ENCODE assay signal across 24 cellular contexts in the genomic region with DNA sequence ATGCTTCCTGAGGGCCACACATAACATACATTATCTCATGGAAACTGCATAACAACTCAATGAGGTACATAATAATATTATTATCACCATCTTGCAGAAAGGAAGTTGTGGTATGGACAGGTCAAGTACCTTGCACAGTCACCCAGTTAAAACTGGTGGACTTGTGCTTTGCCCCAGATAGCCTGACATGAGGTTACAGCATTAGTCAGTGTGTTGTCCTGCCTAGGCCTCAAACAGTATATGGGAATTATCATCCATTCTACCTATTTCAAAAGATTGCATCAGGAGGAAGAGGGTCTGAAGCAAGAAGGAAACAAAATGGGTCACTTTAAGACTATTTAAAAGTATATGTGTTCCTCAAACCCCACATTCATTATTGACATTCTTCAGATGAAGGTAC. TPM values are rescaled to one million over a fixed set of nuclear protein-coding genes. Genes with fewer than 3 reads are reported as not detected.
DNase-seq lines count a peak whose midpoint lies in the region; ATAC-seq, FAIRE-seq and TF ChIP-seq lines count a peak whose summit lies in the region.
"Had no signal": no experiment of that assay in that cellular context is flagged by ENCODE, and none has a peak within 500 bp of the region (broad histone marks: within the 10 kb centered on the region; RNA-seq: fewer than 3 reads in every experiment).

No MANE protein-coding gene starts in this region.

- H4K20me1 ChIP-seq in IMR-90 (ENCODE audit: insufficient read depth, low read length): no peaks in the 10 kb centered on the region
- H4K20me1 ChIP-seq in fibroblast of lung (ENCODE audit: control insufficient read depth, extremely low read depth, insufficient read depth, low read length): no peaks in the 10 kb centered on the region
- H4K20me1 ChIP-seq: BLaER1 had no signal

- no peak overlapping the region for H3K56ac ChIP-seq in IMR-90 (ENCODE audit: extremely low read depth, insufficient read depth, low read length)

- peaks cover 3% of the 10 kb centered on the region for H3K4me1 Mint-ChIP-seq in activated CD4-positive, alpha-beta memory T cell treated with anti-CD3 and anti-CD28 coated beads, Interleukin-2, amount 10 ng/mL, durations not matched to agents 7 days and 5 days

- FAIRE-seq in urothelium cell line (lab: Jason Lieb, UNC): peak; percentile 53
- FAIRE-seq: GM18507, H54 had no signal

- H3K27ac Mint-ChIP-seq in activated CD4-positive, alpha-beta memory T cell treated with anti-CD3 and anti-CD28 coated beads, Interleukin-2, amount 10 ng/mL, durations not matched to agents 7 days and 5 days: no peak overlapping the region
- H3K27ac Mint-ChIP-seq: CD4-positive, alpha-beta T cell had no signal

- H3K36me3 ChIP-seq in IMR-90 (ENCODE audit: control insufficient read depth, insufficient read depth, low read length) (no peaks in the 10 kb centered on the region), fibroblast of lung (ENCODE audit: control insufficient read depth, insufficient read depth, low read length) (no peaks in the 10 kb centered on the region), left lung (no peaks in the 10 kb centered on the region)
- H3K36me3 ChIP-seq: BLaER1 had no signal

- CTCF ChIA-PET in IMR-90 (lab: Yijun Ruan, JAX): no interaction called here
- CTCF ChIA-PET in activated CD4-positive, alpha-beta memory T cell treated with anti-CD3 and anti-CD28 coated beads, Interleukin-2, amount 10 ng/mL, durations not matched to agents 7 days and 5 days (lab: Charles Lee): no interaction called here

- H2BK15ac ChIP-seq in IMR-90 (ENCODE audit: low read depth, low read length): no peak overlapping the region

- no peaks in the 10 kb centered on the region for H3K79me2 ChIP-seq in fibroblast of lung (ENCODE audit: control insufficient read depth, insufficient read depth, low read length)

- no peak overlapping the region for H2BK5ac ChIP-seq in IMR-90 (ENCODE audit: low read depth, low read length, poor library complexity, severe bottlenecking)

- H3K4me2 ChIP-seq in IMR-90 (ENCODE audit: low read depth, low read length): no peak overlapping the region
- no peak overlapping the region for H3K4me2 ChIP-seq in fibroblast of lung (ENCODE audit: extremely low read depth, insufficient read depth, low read length)
- H3K4me2 ChIP-seq: BLaER1 had no signal

- no peak overlapping the region for H2AK9ac ChIP-seq in IMR-90 (replicated peaks; ENCODE audit: low read depth, low read length, poor library complexity)

- no peak overlapping the region for H4K8ac ChIP-seq in IMR-90 (ENCODE audit: low read depth in 2 of 2, low read length in 2 of 2)

- H3K79me1 ChIP-seq in IMR-90 (ENCODE audit: low read depth in 1 of 2, low read length in 2 of 2): no peaks in the 10 kb centered on the region

- H2BK20ac ChIP-seq in IMR-90 (ENCODE audit: low read depth, low read length): no peak overlapping the region

- H3K27me3 Mint-ChIP-seq in activated CD4-positive, alpha-beta memory T cell treated with anti-CD3 and anti-CD28 coated beads, Interleukin-2, amount 10 ng/mL, durations not matched to agents 7 days and 5 days: peaks cover 58% of the 10 kb centered on the region

- POLR2A ChIA-PET in IMR-90 (lab: Charles Lee; ENCODE audit: unreplicated experiment): interaction anchor here (0.6 kb wide), 1 partner anchor 354 kb away, joined by 4 read pairs; no protein-coding TSS in a partner anchor
- POLR2A ChIA-PET in activated CD4-positive, alpha-beta memory T cell treated with anti-CD3 and anti-CD28 coated beads, Interleukin-2, amount 10 ng/mL, durations not matched to agents 7 days and 5 days (lab: Charles Lee): no interaction called here

- H3K36me3 Mint-ChIP-seq in activated CD4-positive, alpha-beta memory T cell treated with anti-CD3 and anti-CD28 coated beads, Interleukin-2, amount 10 ng/mL, durations not matched to agents 7 days and 5 days (ENCODE audit: low read depth): no peaks in the 10 kb centered on the region

- H3K27me3 ChIP-seq in IMR-90 (ENCODE audit: control insufficient read depth, insufficient read depth, low read length) (no peaks in the 10 kb centered on the region), fibroblast of lung (ENCODE audit: control insufficient read depth, insufficient read depth, low read length) (peaks cover 7% of the 10 kb centered on the region), left lung (peaks cover 0 to 12% of the 10 kb centered on the region in 2 donors)

- DNase-seq in IMR-90 (no peak), fibroblast of lung (ENCODE audit: low read depth in 2 of 2) (peak; percentile 17 to 22), urothelium cell line (ENCODE audit: low spot score) (no peak), left lung (no peak), cardiac septum (ENCODE audit: low spot score) (no peak)
- no peak for DNase-seq in activated CD4-positive, alpha-beta memory T cell treated with anti-CD3 and anti-CD28 coated beads, Interleukin-2, amount 10 ng/mL, durations not matched to agents 7 days and 5 days
- DNase-seq: ACHN; Caco-2; CD4-positive, alpha-beta T cell; DMS153; GDM1; Kasumi-1; NCI-H1417 treated with DMSO at 0.1 percent for 48 hours; NCI-H187; NCI-H446 treated with DMSO at 0.1 percent for 48 hours; NCI-H526 treated with DMSO at 0.1 percent for 48 hours; PC-3; SHP77 had no signal

- no peak overlapping the region for H3K27ac ChIP-seq in IMR-90 (ENCODE audit: insufficient read depth, low read length)
- H3K27ac ChIP-seq in VCaP: peak overlapping the region; percentile 13; the same call in 1 of the 2 replicates
- no peak overlapping the region for H3K27ac ChIP-seq in fibroblast of lung (ENCODE audit: insufficient read depth, low read length)
- H3K27ac ChIP-seq in left lung: no peak overlapping the region
- H3K27ac ChIP-seq: BLaER1 had no signal

- H2AFZ ChIP-seq in IMR-90 (replicated peaks; ENCODE audit: low read length, poor library complexity): no peak overlapping the region
- no peak overlapping the region for H2AFZ ChIP-seq in fibroblast of lung (ENCODE audit: low read length)

- H2AK5ac ChIP-seq in IMR-90 (ENCODE audit: low read depth, low read length): no peak overlapping the region

- H4K91ac ChIP-seq in IMR-90 (ENCODE audit: insufficient read depth, low read depth, low read length): no peak overlapping the region

- H3K4me3 Mint-ChIP-seq in activated CD4-positive, alpha-beta memory T cell treated with anti-CD3 and anti-CD28 coated beads, Interleukin-2, amount 10 ng/mL, durations not matched to agents 7 days and 5 days: no peak overlapping the region
- H3K4me3 Mint-ChIP-seq: CD4-positive, alpha-beta T cell had no signal

- TF ChIP-seq RAD21 in IMR-90 (IDR thresholded peaks at IDR 0.05; ENCODE audit: low read length): no peak

- no TSS peak for BruUV-seq in IMR-90 (replicated peaks; lab: Mats Ljungman, UMichigan)

- dilution Hi-C loops in IMR-90 (cut with HindIII; ENCODE audit: low sequenced_read_pairs, unreplicated experiment): loop anchor here (25.0 kb wide), 1 partner anchor 305 kb away; no protein-coding TSS in a partner anchor

- TF ChIP-seq CTCF in IMR-90 (conservative IDR thresholded peaks at IDR 0.05; ENCODE audit: low read depth, low read length) (no peak), VCaP (conservative IDR thresholded peaks at IDR 0.05) (no peak), fibroblast of lung (conservative IDR thresholded peaks at IDR 0.05 in 1 of 2, IDR thresholded peaks at IDR 0.05 in 1 of 2; ENCODE audit: low read depth in 1 of 2, low read length in 2 of 2) (no peak), left lung (IDR thresholded peaks at IDR 0.05) (no peak)

- H3K23ac ChIP-seq in IMR-90 (ENCODE audit: low read depth, low read length): no peak overlapping the region

- H2BK120ac ChIP-seq in IMR-90 (ENCODE audit: low read depth, low read length): no peak overlapping the region; the same call in 1 of the 2 replicates

- in situ Hi-C loops in IMR-90 (cut with MboI; ENCODE audit: low sequenced_read_pairs): no loop called here

- ATAC-seq in IMR-90 (ENCODE audit: low read depth) (no peak), left lung (no peak)
- ATAC-seq: PC-3 had no signal

- H3K9ac ChIP-seq in IMR-90 (ENCODE audit: low read depth, low read length) (no peak overlapping the region), fibroblast of lung (ENCODE audit: insufficient read depth, low read length) (no peak overlapping the region)
- H3K9ac ChIP-seq: BLaER1 had no signal

- no peak overlapping the region for H4K5ac ChIP-seq in IMR-90 (ENCODE audit: low read depth, low read length)

- no peak overlapping the region for H3K18ac ChIP-seq in IMR-90 (ENCODE audit: low read depth, low read length)

- H3K4me3 ChIP-seq in IMR-90 (ENCODE audit: insufficient read depth, low read depth, low read length): no peak overlapping the region
- H3K4me3 ChIP-seq in fibroblast of lung (replicated peaks in 1 of 4; ENCODE audit: control extremely low read depth in 1 of 4, insufficient read depth in 1 of 4, low read depth in 3 of 4, low read length in 4 of 4): no peak overlapping the region
- no peak overlapping the region for H3K4me3 ChIP-seq in left lung
- H3K4me3 ChIP-seq: BLaER1 had no signal

- H3K9me3 ChIP-seq in IMR-90 (ENCODE audit: control insufficient read depth, insufficient read depth, low read length): peaks cover 6% of the 10 kb centered on the region; the same call in 1 of the 2 replicates
- no peaks in the 10 kb centered on the region for H3K9me3 ChIP-seq in fibroblast of lung (ENCODE audit: control insufficient read depth, insufficient read depth, low read depth, low read length)
- no peaks in the 10 kb centered on the region for H3K9me3 ChIP-seq in left lung
- H3K9me3 ChIP-seq: Caco-2 had no signal

- no peaks in the 10 kb centered on the region; the same call in 1 of the 2 replicates for H3K9me1 ChIP-seq in IMR-90 (ENCODE audit: insufficient read depth, low read length)

- no peak overlapping the region for H3K14ac ChIP-seq in IMR-90 (replicated peaks; ENCODE audit: low read depth, low read length)

- peaks cover 2% of the 10 kb centered on the region for H3K9me3 Mint-ChIP-seq in activated CD4-positive, alpha-beta memory T cell treated with anti-CD3 and anti-CD28 coated beads, Interleukin-2, amount 10 ng/mL, durations not matched to agents 7 days and 5 days

- no peak overlapping the region for H3K4ac ChIP-seq in IMR-90 (ENCODE audit: low read depth, low read length)

- no peak for TF ChIP-seq POLR2A in IMR-90 (IDR thresholded peaks at IDR 0.05; ENCODE audit: low read depth, low read length)

- intact Hi-C loops in IMR-90 (cut with micrococcal nuclease): no loop called here
- intact Hi-C loops in left lung (cut with DNase I): no loop called here
- intact Hi-C loops in cardiac septum (cut with DNase I): no loop called here

- H3K4me1 ChIP-seq in IMR-90 (ENCODE audit: control insufficient read depth, insufficient read depth, low read length): no peaks in the 10 kb centered on the region
- H3K4me1 ChIP-seq in fibroblast of lung (ENCODE audit: control insufficient read depth, extremely low read depth, insufficient read depth, low read length): no peaks in the 10 kb centered on the region
- peaks cover 0 to 6% of the 10 kb centered on the region in 2 donors for H3K4me1 ChIP-seq in left lung
- H3K4me1 ChIP-seq: BLaER1, Caco-2 had no signal

RNA-seq across cellular contexts. Expression of a gene that starts 5.4 kb away (rescaled TPM):
- 27.2 and 29.2 TPM in 2 replicates for total RNA-seq in IMR-90 (2012; rRNA removed)
- 32.8 and 36.9 TPM in 2 replicates for polyA plus RNA-seq in IMR-90 (2012; rRNA removed)
- polyA plus RNA-seq in IMR-90 (2012; cell fraction: cytosol; rRNA removed): 19.6 and 25.2 TPM in 2 replicates
- polyA plus RNA-seq in IMR-90 (2012; cell fraction: nucleus; rRNA removed; ENCODE audit: low replicate concordance): 8.1 and 32.8 TPM in 2 replicates
- total RNA-seq in fibroblast of lung: 44.6 and 45.5 TPM in 2 replicates
- 87.2 and 101 TPM in 2 replicates for polyA plus RNA-seq in fibroblast of lung
- 52.9 and 63.9 TPM in 2 replicates for polyA plus RNA-seq in fibroblast of lung (2012)
- 52.3 and 68.8 TPM in 2 replicates for polyA minus RNA-seq in fibroblast of lung (ENCODE audit: low replicate concordance)
- total RNA-seq in activated CD4-positive, alpha-beta memory T cell treated with anti-CD3 and anti-CD28 coated beads, Interleukin-2, amount 10 ng/mL, durations not matched to agents 7 days and 5 days: not detected
- total RNA-seq in left lung: 100 to 1,000 TPM in 1 of 2 donors, 10 to 100 TPM in 1; 70.2 to 115 TPM
- 38.1 TPM for total RNA-seq in cardiac septum
- total RNA-seq: CD4-positive, alpha-beta T cell had no signal

RNA-seq across cellular contexts. Expression of a gene that starts 33.2 kb away (rescaled TPM):
- total RNA-seq in IMR-90 (2012; rRNA removed) (not detected in 2 replicates), fibroblast of lung (not detected in 2 replicates), left lung (not detected), cardiac septum (not detected)
- polyA plus RNA-seq in IMR-90 (2012; rRNA removed) (not detected in 2 replicates), fibroblast of lung (not detected in 2 replicates)
- polyA plus RNA-seq in IMR-90 (2012; cell fraction: cytosol; rRNA removed): 0.13 TPM in 1 of 2 replicates, not detected in the other
- polyA plus RNA-seq in IMR-90 (2012; cell fraction: nucleus; rRNA removed; ENCODE audit: low replicate concordance): 0.62 TPM in 1 of 2 replicates, not detected in the other
- polyA plus RNA-seq in fibroblast of lung (2012): not detected in 2 replicates
- polyA minus RNA-seq in fibroblast of lung (ENCODE audit: low replicate concordance): not detected in 2 replicates
- total RNA-seq in activated CD4-positive, alpha-beta memory T cell treated with anti-CD3 and anti-CD28 coated beads, Interleukin-2, amount 10 ng/mL, durations not matched to agents 7 days and 5 days: not detected
- total RNA-seq: Caco-2; CD4-positive, alpha-beta T cell; MCF 10A; PC-3; RPMI7951 had no signal

RNA-seq across cellular contexts. Expression of a gene that starts 54.9 kb away (rescaled TPM):
- total RNA-seq in IMR-90 (2012; rRNA removed): not detected in 2 replicates
- not detected in 2 replicates for polyA plus RNA-seq in IMR-90 (2012; rRNA removed)
- polyA plus RNA-seq in IMR-90 (2012; cell fraction: cytosol; rRNA removed): not detected in 2 replicates
- polyA plus RNA-seq in IMR-90 (2012; cell fraction: nucleus; rRNA removed; ENCODE audit: low replicate concordance): not detected in 2 replicates
- not detected in 2 replicates for total RNA-seq in fibroblast of lung
- not detected in 2 replicates for polyA plus RNA-seq in fibroblast of lung
- polyA plus RNA-seq in fibroblast of lung (2012): not detected in 2 replicates
- polyA minus RNA-seq in fibroblast of lung (ENCODE audit: low replicate concordance): not detected in 2 replicates
- not detected for total RNA-seq in activated CD4-positive, alpha-beta memory T cell treated with anti-CD3 and anti-CD28 coated beads, Interleukin-2, amount 10 ng/mL, durations not matched to agents 7 days and 5 days
- 100 to 1,000 TPM; 130 to 181 TPM for total RNA-seq in left lung
- total RNA-seq in cardiac septum: not detected
- total RNA-seq: Caco-2; CD4-positive, alpha-beta T cell; MCF 10A; RPMI7951 had no signal

Comparison
In these comparisons a context has a peak if more than half of its experiments do, and no peak if none do; other contexts are left out.
1. DNase-seq: peak in fibroblast of lung (2 of 2); none in IMR-90 (single experiment), urothelium cell line (single experiment), activated CD4-positive, alpha-beta memory T cell treated with anti-CD3 and anti-CD28 coated beads, Interleukin-2, amount 10 ng/mL, durations not matched to agents 7 days and 5 days (single experiment), left lung (0 of 2) and cardiac septum (single experiment).
2. RNA of a gene that starts 5.4 kb away (total RNA-seq): 70.2 to 115 TPM in left lung, 44.6 to 45.5 TPM in fibroblast of lung, 38.1 TPM in cardiac septum (single experiment) and 27.2 to 29.2 TPM in IMR-90; not detected in activated CD4-positive, alpha-beta memory T cell treated with anti-CD3 and anti-CD28 coated beads, Interleukin-2, amount 10 ng/mL, durations not matched to agents 7 days and 5 days; every median in the first group is over 10 times any median in the second.
3. RNA of a gene that starts 54.9 kb away (total RNA-seq): 130 to 181 TPM in left lung; not detected in cardiac septum (single experiment), not detected in IMR-90, not detected in fibroblast of lung and not detected in activated CD4-positive, alpha-beta memory T cell treated with anti-CD3 and anti-CD28 coated beads, Interleukin-2, amount 10 ng/mL, durations not matched to agents 7 days and 5 days; every median in the first group is over 100 times any median in the second.